17 cellular contexts compared by ENCODE assay signal in the genomic region with DNA sequence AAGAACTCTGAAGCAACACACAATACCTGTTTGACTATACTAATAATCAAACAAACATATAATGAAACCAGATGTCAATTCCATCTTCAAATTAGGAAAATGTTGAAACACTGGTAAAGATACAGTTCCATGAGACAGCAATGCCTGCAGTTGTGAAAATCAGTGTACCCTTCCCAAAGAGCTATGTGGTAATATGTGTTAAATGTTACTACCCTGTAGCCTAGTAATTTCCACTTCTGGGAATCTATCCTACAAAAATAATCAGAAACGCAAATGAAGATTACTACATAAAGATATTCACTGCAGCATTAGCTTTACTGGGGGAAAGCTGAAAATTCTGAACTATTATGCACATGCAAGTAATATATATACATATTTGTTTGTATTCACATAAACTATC. TPM values are rescaled to one million over a fixed set of nuclear protein-coding genes. Genes with fewer than 3 reads are reported as not detected.
DNase-seq lines count a peak whose midpoint lies in the region; ATAC-seq and TF ChIP-seq lines count a peak whose summit lies in the region.
"Had no signal": no experiment of that assay in that cellular context is flagged by ENCODE, and none has a peak within 500 bp of the region (broad histone marks: within the 10 kb centered on the region; RNA-seq: fewer than 3 reads in every experiment).

No MANE protein-coding gene starts in this region.

- H3K36me3 Mint-ChIP-seq in activated T-cell treated with anti-CD3 and anti-CD28 coated beads, Interleukin-2, amount 50 U/mL, for 72 hours (ENCODE audit: insufficient read depth in 2 of 2), result no peaks in the 10 kb centered on the region
- H3K36me3 Mint-ChIP-seq in CD4-positive, alpha-beta T cell (ENCODE audit: low read depth), result no peaks in the 10 kb centered on the region
- H3K36me3 Mint-ChIP-seq: CD4-positive, CD25-positive, alpha-beta regulatory T cell; IgD-negative memory B cell had no signal

- H3K36me3 ChIP-seq in ACC112 (ENCODE audit: insufficient read depth, low read length) (no peaks in the 10 kb centered on the region), IMR-90 (ENCODE audit: control insufficient read depth, insufficient read depth, low read length) (no peaks in the 10 kb centered on the region)
- H3K36me3 ChIP-seq: BE2C had no signal

- TF ChIP-seq POLR2A in IMR-90 (IDR thresholded peaks at IDR 0.05; ENCODE audit: low read depth, low read length), result no peak

- H3K4me3 ChIP-seq in ACC112 (ENCODE audit: low read depth, low read length), result no peak overlapping the region
- H3K4me3 ChIP-seq in IMR-90 (ENCODE audit: insufficient read depth, low read depth, low read length), result no peak overlapping the region
- no peak overlapping the region for H3K4me3 ChIP-seq in choroid plexus epithelial cell (ENCODE audit: low read depth, low read length)
- no peak overlapping the region for H3K4me3 ChIP-seq in fibroblast of the aortic adventitia (ENCODE audit: low read depth, low read length)
- H3K4me3 ChIP-seq: GM23248 had no signal

- CTCF ChIA-PET in IMR-90 (lab: Yijun Ruan, JAX), result interaction anchor here (1.0 kb wide), 1 partner anchor 10 kb away, joined by 3 read pairs; no protein-coding TSS in a partner anchor
- CTCF ChIA-PET in CD4-positive, alpha-beta T cell (lab: Charles Lee), result no interaction called here

- H3K4ac ChIP-seq in IMR-90 (ENCODE audit: low read depth, low read length), result no peak overlapping the region

- H3K9me3 ChIP-seq in IMR-90 (ENCODE audit: control insufficient read depth, insufficient read depth, low read length), result no peaks in the 10 kb centered on the region
- no peaks in the 10 kb centered on the region for H3K9me3 ChIP-seq in CD4-positive, alpha-beta T cell (ENCODE audit: control insufficient read depth, low read length)
- H3K9me3 ChIP-seq: BE2C, Caco-2 had no signal

- no peak for TF ChIP-seq RAD21 in IMR-90 (IDR thresholded peaks at IDR 0.05; ENCODE audit: low read length)

- no peak overlapping the region for H4K5ac ChIP-seq in IMR-90 (ENCODE audit: low read depth, low read length)

- H3K27ac ChIP-seq in ACC112 (ENCODE audit: low read depth, low read length) (0 out of 2 replicates have a peak overlapping the region, but pooled peaks have one; percentile 29), IMR-90 (ENCODE audit: insufficient read depth, low read length) (no peak overlapping the region)
- no peak overlapping the region for H3K27ac ChIP-seq in CD4-positive, alpha-beta T cell (ENCODE audit: low read depth, low read length)
- H3K27ac ChIP-seq: GM23248 had no signal

- no peak for TF ChIP-seq CTCF in IMR-90 (conservative IDR thresholded peaks at IDR 0.05; ENCODE audit: low read depth, low read length)
- no peak for TF ChIP-seq CTCF in choroid plexus epithelial cell (conservative IDR thresholded peaks at IDR 0.05; ENCODE audit: low read depth, low read length)
- TF ChIP-seq CTCF in fibroblast of the aortic adventitia (IDR thresholded peaks at IDR 0.05; ENCODE audit: insufficient read depth, low read length), result no peak
- TF ChIP-seq CTCF in CD4-positive, alpha-beta T cell (IDR thresholded peaks at IDR 0.05), result no peak

- H3K4me1 ChIP-seq in ACC112 (ENCODE audit: control insufficient read depth, insufficient read depth, low read length, unreplicated experiment), result peaks cover 16% of the 10 kb centered on the region
- peaks cover 3% of the 10 kb centered on the region; the same call in 1 of the 2 replicates for H3K4me1 ChIP-seq in IMR-90 (ENCODE audit: control insufficient read depth, insufficient read depth, low read length)
- H3K4me1 ChIP-seq: BE2C, Caco-2 had no signal

- no peak overlapping the region for H3K27ac Mint-ChIP-seq in activated T-cell treated with anti-CD3 and anti-CD28 coated beads, Interleukin-2, amount 50 U/mL, for 72 hours
- H3K27ac Mint-ChIP-seq in CD4-positive, alpha-beta T cell, result no peak overlapping the region
- H3K27ac Mint-ChIP-seq: CD4-positive, CD25-positive, alpha-beta regulatory T cell; IgD-negative memory B cell had no signal

- no CpG with 5 or more reads among the region's 1 CpG for WGBS in IMR-90 (ENCODE audit: extremely low coverage in 2 of 2, insufficient read length in 1 of 2), 2 experiments

- H2BK120ac ChIP-seq in IMR-90 (ENCODE audit: low read depth, low read length), result no peak overlapping the region

- no peak overlapping the region for H3K23ac ChIP-seq in IMR-90 (ENCODE audit: low read depth, low read length)

- intact Hi-C loops in IMR-90 (cut with micrococcal nuclease), result no loop called here
- intact Hi-C loops in CD4-positive, alpha-beta T cell (cut with DNase I, micrococcal nuclease), result no loop called here

- POLR2A ChIA-PET in IMR-90 (lab: Charles Lee; ENCODE audit: unreplicated experiment), result no interaction called here
- POLR2A ChIA-PET in CD4-positive, alpha-beta T cell (lab: Charles Lee), result no interaction called here

- H3K27me3 ChIP-seq in ACC112 (ENCODE audit: insufficient read depth, low read length) (no peaks in the 10 kb centered on the region), IMR-90 (ENCODE audit: control insufficient read depth, insufficient read depth, low read length) (no peaks in the 10 kb centered on the region)
- H3K27me3 ChIP-seq in CD4-positive, alpha-beta T cell (ENCODE audit: control insufficient read depth, insufficient read depth, low read length), result no peaks in the 10 kb centered on the region
- H3K27me3 ChIP-seq: BE2C had no signal

- H3K18ac ChIP-seq in IMR-90 (ENCODE audit: low read depth, low read length), result no peak overlapping the region

- H3K4me3 Mint-ChIP-seq in activated T-cell treated with anti-CD3 and anti-CD28 coated beads, Interleukin-2, amount 50 U/mL, for 72 hours, result no peak overlapping the region
- H3K4me3 Mint-ChIP-seq in CD4-positive, alpha-beta T cell, result no peak overlapping the region
- H3K4me3 Mint-ChIP-seq: CD4-positive, CD25-positive, alpha-beta regulatory T cell; IgD-negative memory B cell had no signal

- no peak overlapping the region for H3K14ac ChIP-seq in IMR-90 (replicated peaks; ENCODE audit: low read depth, low read length)

- no peak overlapping the region for H4K91ac ChIP-seq in IMR-90 (ENCODE audit: insufficient read depth, low read depth, low read length)

- peaks cover 15 to 28% of the 10 kb centered on the region in 2 experiments for H3K79me1 ChIP-seq in IMR-90 (ENCODE audit: low read depth in 1 of 2, low read length in 2 of 2)

- peaks cover 15% of the 10 kb centered on the region for H3K27me3 Mint-ChIP-seq in activated T-cell treated with anti-CD3 and anti-CD28 coated beads, Interleukin-2, amount 50 U/mL, for 72 hours (ENCODE audit: low read depth)
- peaks cover 9% of the 10 kb centered on the region for H3K27me3 Mint-ChIP-seq in CD4-positive, alpha-beta T cell

- DNase-seq in IMR-90 (peak; percentile 48), choroid plexus epithelial cell (ENCODE audit: low read depth) (peak; percentile 30), fibroblast of the aortic adventitia (ENCODE audit: low read depth) (peak; percentile 57), activated gamma-delta T cell treated with Interleukin-2 at 50 U/mL for 16 hours (no peak), NCI-H2029 treated with DMSO at 0.1 percent for 48 hours (lab: John Stamatoyannopoulos, UW) (no peak)
- DNase-seq in activated T-cell treated with anti-CD3 and anti-CD28 coated beads, Interleukin-2, amount 50 U/mL, for 72 hours, result no peak
- DNase-seq in CD4-positive, alpha-beta T cell, result no peak
- DNase-seq: ACHN; BE2C; C1 segment of cervical spinal cord; Caco-2; CD4-positive, CD25-positive, alpha-beta regulatory T cell; GDM1; GM23248; HCEC 1CT had no signal

- H4K8ac ChIP-seq in IMR-90 (ENCODE audit: low read depth in 2 of 2, low read length in 2 of 2), result no peak overlapping the region

- no peak overlapping the region for H2BK5ac ChIP-seq in IMR-90 (ENCODE audit: low read depth, low read length, poor library complexity, severe bottlenecking)

- H3K4me2 ChIP-seq in IMR-90 (ENCODE audit: low read depth, low read length), result no peak overlapping the region

- no peak overlapping the region for H2AFZ ChIP-seq in ACC112 (ENCODE audit: low read length, unreplicated experiment)
- no peak overlapping the region for H2AFZ ChIP-seq in IMR-90 (replicated peaks; ENCODE audit: low read length, poor library complexity)
- H2AFZ ChIP-seq: GM23248 had no signal

- dilution Hi-C loops in IMR-90 (cut with HindIII; ENCODE audit: low sequenced_read_pairs, unreplicated experiment), result no loop called here

- H2AK5ac ChIP-seq in IMR-90 (ENCODE audit: low read depth, low read length), result no peak overlapping the region

- H3K79me2 ChIP-seq in ACC112 (ENCODE audit: control insufficient read depth, insufficient read depth, low read length, unreplicated experiment), result no peaks in the 10 kb centered on the region

- peaks cover 6% of the 10 kb centered on the region; the same call in 1 of the 2 replicates for H3K9me1 ChIP-seq in IMR-90 (ENCODE audit: insufficient read depth, low read length)

- no peaks in the 10 kb centered on the region for H3K4me1 Mint-ChIP-seq in activated T-cell treated with anti-CD3 and anti-CD28 coated beads, Interleukin-2, amount 50 U/mL, for 72 hours (ENCODE audit: low read depth)
- no peaks in the 10 kb centered on the region for H3K4me1 Mint-ChIP-seq in CD4-positive, alpha-beta T cell (ENCODE audit: low read depth)
- H3K4me1 Mint-ChIP-seq: CD4-positive, CD25-positive, alpha-beta regulatory T cell; IgD-negative memory B cell had no signal

- no TSS peak for BruUV-seq in IMR-90 (replicated peaks; lab: Mats Ljungman, UMichigan)

- H3K9me3 Mint-ChIP-seq in activated T-cell treated with anti-CD3 and anti-CD28 coated beads, Interleukin-2, amount 50 U/mL, for 72 hours, result no peaks in the 10 kb centered on the region
- H3K9me3 Mint-ChIP-seq in CD4-positive, alpha-beta T cell, result no peaks in the 10 kb centered on the region
- H3K9me3 Mint-ChIP-seq: CD4-positive, CD25-positive, alpha-beta regulatory T cell; IgD-negative memory B cell had no signal

- peak; percentile 27 for ATAC-seq in IMR-90 (ENCODE audit: low read depth)
- ATAC-seq in activated T-cell treated with anti-CD3 and anti-CD28 coated beads, Interleukin-2, amount 50 U/mL, for 72 hours (replicated peaks in 1 of 2), result no peak
- no peak for ATAC-seq in CD4-positive, alpha-beta T cell (ENCODE audit: poor library complexity)

- no peak overlapping the region for H3K56ac ChIP-seq in IMR-90 (ENCODE audit: extremely low read depth, insufficient read depth, low read length)

- peaks cover 6% of the 10 kb centered on the region; the same call in 1 of the 2 replicates for H4K20me1 ChIP-seq in IMR-90 (ENCODE audit: insufficient read depth, low read length)

- H3K9ac ChIP-seq in IMR-90 (ENCODE audit: low read depth, low read length), result no peak overlapping the region
- H3K9ac ChIP-seq: GM23248 had no signal

- no peak overlapping the region for H2AK9ac ChIP-seq in IMR-90 (replicated peaks; ENCODE audit: low read depth, low read length, poor library complexity)

- H2BK15ac ChIP-seq in IMR-90 (ENCODE audit: low read depth, low read length), result no peak overlapping the region

- no peak overlapping the region for H2BK20ac ChIP-seq in IMR-90 (ENCODE audit: low read depth, low read length)

- in situ Hi-C loops in IMR-90 (cut with MboI; ENCODE audit: low sequenced_read_pairs), result no loop called here

RNA-seq across cellular contexts. Expression of a gene that starts 16.9 kb away (rescaled TPM):
- total RNA-seq in IMR-90 (2012; rRNA removed) (0.18 and 0.28 TPM in 2 replicates), fibroblast of the aortic adventitia (ENCODE audit: low replicate concordance) (1.6 TPM in 1 of 2 replicates, not detected in the other)
- 2.3 and 3.5 TPM in 2 replicates for polyA plus RNA-seq in IMR-90 (2012; rRNA removed)
- polyA plus RNA-seq in IMR-90 (2012; cell fraction: cytosol; rRNA removed), result 1.5 and 3.3 TPM in 2 replicates
- 6.1 and 16.8 TPM in 2 replicates for polyA plus RNA-seq in IMR-90 (2012; cell fraction: nucleus; rRNA removed; ENCODE audit: low replicate concordance)
- total RNA-seq in activated T-cell treated with anti-CD3 and anti-CD28 coated beads, Interleukin-2, amount 50 U/mL, for 72 hours, result not detected
- total RNA-seq in CD4-positive, alpha-beta T cell, result not detected
- total RNA-seq: Caco-2; CD4-positive, CD25-positive, alpha-beta regulatory T cell had no signal
- polyA plus RNA-seq: CD4-positive, CD25-positive, alpha-beta regulatory T cell; IgD-negative memory B cell had no signal

Comparison
In these comparisons a context has a peak if more than half of its experiments do, and no peak if none do; other contexts are left out.
1. DNase-seq: peak in IMR-90 (single experiment), choroid plexus epithelial cell (single experiment) and fibroblast of the aortic adventitia (single experiment); none in activated T-cell treated with anti-CD3 and anti-CD28 coated beads, Interleukin-2, amount 50 U/mL, for 72 hours (0 of 2), activated gamma-delta T cell treated with Interleukin-2 at 50 U/mL for 16 hours (single experiment), CD4-positive, alpha-beta T cell (0 of 10) and NCI-H2029 treated with DMSO at 0.1 percent for 48 hours (single experiment).